Comparison of ENCODE assay signal across 25 cellular contexts in the genomic region with DNA sequence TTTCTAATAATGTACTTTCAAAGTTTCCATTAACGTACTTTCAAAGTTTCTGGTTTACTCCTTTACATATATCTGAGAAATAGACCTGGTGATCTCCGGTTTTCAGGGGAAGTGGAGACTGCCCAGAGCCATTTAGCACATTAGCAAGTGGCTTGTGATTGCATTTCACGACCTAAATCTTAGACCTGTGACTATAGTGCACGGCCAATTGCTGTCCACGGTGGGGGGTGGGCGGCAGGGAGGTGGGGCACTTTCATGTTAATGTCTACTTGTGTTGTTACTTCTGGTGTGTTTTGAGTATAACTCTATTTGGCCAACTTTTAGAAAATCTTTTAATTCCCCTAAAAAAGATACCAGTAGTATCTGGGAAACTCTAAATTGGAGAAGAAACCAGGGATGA. TPM values are rescaled to one million over a fixed set of nuclear protein-coding genes. Genes with fewer than 3 reads are reported as not detected.
"Had no signal": no experiment of that assay in that cellular context is flagged by ENCODE, and none has a peak within 500 bp of the region (broad histone marks: within the 10 kb centered on the region; RNA-seq: fewer than 3 reads in every experiment).

No MANE protein-coding gene starts in this region.

- H2AFZ ChIP-seq: parathyroid adenoma had no signal

- H3K4me1 ChIP-seq: parathyroid adenoma, testis had no signal

- H3K9ac ChIP-seq: parathyroid adenoma had no signal

- H3K9me3 ChIP-seq: esophagus squamous epithelium, left lung, sigmoid colon, testis, upper lobe of right lung had no signal

- H3K4me3 Mint-ChIP-seq: activated CD4-positive, alpha-beta T cell treated with anti-CD3 and anti-CD28 coated beads, Interleukin-2, amount 10 ng/mL, durations not matched to agents 7 days and 5 days; activated CD8-positive, alpha-beta T cell treated with anti-CD3 and anti-CD28 coated beads, Interleukin-2, amount 10 ng/mL, durations not matched to agents 7 days and 5 days; activated naive CD8-positive, alpha-beta T cell treated with anti-CD3 and anti-CD28 coated beads, Interleukin-2, amount 50 U/mL, for 24 hours; activated T-helper 1 cell treated with anti-CD3 and anti-CD28 coated beads, Interleukin-12 subunit alpha, Interleukin-12 subunit beta, Interleukin-2, Interleukin-4 antibody, amounts not matched to agents 30 ng/mL and 10 ng/mL and 1 ng/mL, durations not matched to agents 14 hours and 24 hours and 36 hours; immature natural killer cell; stimulated activated naive B cell treated with anti-CD40 and anti-IgM and Interleukin-4, amounts not matched to agents 10 μg/mL and 1 μg/mL and 100 μg/mL, for 72 hours had no signal

- DNase-seq: activated CD4-positive, alpha-beta T cell treated with anti-CD3 and anti-CD28 coated beads, Interleukin-2, amount 10 ng/mL, durations not matched to agents 7 days and 5 days; activated CD4-positive, CD25-positive, alpha-beta regulatory T cell treated with anti-CD3 and anti-CD28 coated beads, Interleukin-2, amount 50 U/mL, for 72 hours; activated CD8-positive, alpha-beta T cell treated with anti-CD3 and anti-CD28 coated beads, Interleukin-2, amount 10 ng/mL, durations not matched to agents 7 days and 5 days; activated gamma-delta T cell; activated naive CD4-positive, alpha-beta T cell treated with anti-CD3 and anti-CD28 coated beads, Interleukin-2, amount 50 U/mL, for 16 hours; activated naive CD8-positive, alpha-beta T cell treated with anti-CD3 and anti-CD28 coated beads, Interleukin-2, amount 50 U/mL, for 24 hours; aorta; brain microvascular endothelial cell; central memory CD4-positive, alpha-beta T cell; effector memory CD4-positive, alpha-beta T cell; esophagus squamous epithelium; immature natural killer cell; left lung; sigmoid colon; stimulated activated CD4-positive, alpha-beta T cell treated with anti-CD3 and anti-CD28 coated beads, Interleukin-2, amount 100 ng/mL, for 48 hours; stimulated activated CD8-positive, alpha-beta memory T cell treated with anti-CD3 and anti-CD28 coated beads, Interleukin-4, amount 100 ng/mL, for 48 hours; stimulated activated naive B cell treated with anti-CD40 and anti-IgM and Interleukin-4, amounts not matched to agents 10 μg/mL and 1 μg/mL and 100 μg/mL, for 72 hours; testis; upper lobe of right lung had no signal

- H3K4me1 Mint-ChIP-seq: activated CD4-positive, alpha-beta T cell treated with anti-CD3 and anti-CD28 coated beads, Interleukin-2, amount 10 ng/mL, durations not matched to agents 7 days and 5 days; activated naive CD8-positive, alpha-beta T cell treated with anti-CD3 and anti-CD28 coated beads, Interleukin-2, amount 50 U/mL, for 24 hours; stimulated activated naive B cell treated with anti-CD40 and anti-IgM and Interleukin-4, amounts not matched to agents 10 μg/mL and 1 μg/mL and 100 μg/mL, for 72 hours had no signal

- H3K27ac Mint-ChIP-seq: activated CD4-positive, alpha-beta T cell treated with anti-CD3 and anti-CD28 coated beads, Interleukin-2, amount 10 ng/mL, durations not matched to agents 7 days and 5 days; activated CD8-positive, alpha-beta T cell treated with anti-CD3 and anti-CD28 coated beads, Interleukin-2, amount 10 ng/mL, durations not matched to agents 7 days and 5 days; activated naive CD8-positive, alpha-beta T cell treated with anti-CD3 and anti-CD28 coated beads, Interleukin-2, amount 50 U/mL, for 24 hours; activated T-helper 1 cell treated with anti-CD3 and anti-CD28 coated beads, Interleukin-12 subunit alpha, Interleukin-12 subunit beta, Interleukin-2, Interleukin-4 antibody, amounts not matched to agents 30 ng/mL and 10 ng/mL and 1 ng/mL, durations not matched to agents 14 hours and 24 hours and 36 hours; immature natural killer cell; stimulated activated naive B cell treated with anti-CD40 and anti-IgM and Interleukin-4, amounts not matched to agents 10 μg/mL and 1 μg/mL and 100 μg/mL, for 72 hours had no signal

- H3K27ac ChIP-seq: brain microvascular endothelial cell, esophagus squamous epithelium, left lung, parathyroid adenoma, upper lobe of right lung, VCaP had no signal

- H3K79me2 ChIP-seq: parathyroid adenoma had no signal

- H3K27me3 ChIP-seq: brain microvascular endothelial cell, testis had no signal

- H3K9me3 Mint-ChIP-seq: activated CD4-positive, alpha-beta T cell treated with anti-CD3 and anti-CD28 coated beads, Interleukin-2, amount 10 ng/mL, durations not matched to agents 7 days and 5 days; activated naive CD8-positive, alpha-beta T cell treated with anti-CD3 and anti-CD28 coated beads, Interleukin-2, amount 50 U/mL, for 24 hours; activated T-helper 1 cell treated with anti-CD3 and anti-CD28 coated beads, Interleukin-12 subunit alpha, Interleukin-12 subunit beta, Interleukin-2, Interleukin-4 antibody, amounts not matched to agents 30 ng/mL and 10 ng/mL and 1 ng/mL, durations not matched to agents 14 hours and 24 hours and 36 hours; nephron had no signal

- H3K4me3 ChIP-seq: esophagus squamous epithelium, left lung, sigmoid colon, testis, upper lobe of right lung had no signal

- ATAC-seq: activated CD8-positive, alpha-beta T cell treated with anti-CD3 and anti-CD28 coated beads, Interleukin-2, amount 10 ng/mL, durations not matched to agents 7 days and 5 days; activated naive CD8-positive, alpha-beta T cell treated with anti-CD3 and anti-CD28 coated beads, Interleukin-2, amount 50 U/mL, for 24 hours; left lung; SK-N-SH treated with all-trans-retinoic acid at 6 μM for 48 hours; stimulated activated naive B cell treated with anti-CD40 and anti-IgM and Interleukin-4, amounts not matched to agents 10 μg/mL and 1 μg/mL and 100 μg/mL, for 72 hours; upper lobe of right lung had no signal

RNA-seq across cellular contexts. Expression of a gene that starts 11.3 kb away (rescaled TPM):
- total RNA-seq: activated CD4-positive, alpha-beta T cell treated with anti-CD3 and anti-CD28 coated beads, Interleukin-2, amount 10 ng/mL, durations not matched to agents 7 days and 5 days; activated CD8-positive, alpha-beta T cell treated with anti-CD3 and anti-CD28 coated beads, Interleukin-2, amount 10 ng/mL, durations not matched to agents 7 days and 5 days; activated T-helper 1 cell treated with anti-CD3 and anti-CD28 coated beads, Interleukin-12 subunit alpha, Interleukin-12 subunit beta, Interleukin-2, Interleukin-4 antibody, amounts not matched to agents 30 ng/mL and 10 ng/mL and 1 ng/mL, durations not matched to agents 14 hours and 24 hours and 36 hours; T-helper 2 cell treated with Interferon-gamma antibody and Interleukin-4, amounts not matched to agents 100 ng/mL and 5 ng/mL, for 36 hours had no signal
